ENCODE assay signal across 1 cellular context in genomic region chr1:64911326-64911725, GRCh38.
TF ChIP-seq lines count a peak whose summit lies in the region.

No MANE protein-coding gene starts in this region.

TF ChIP-seq in HepG2, 621 proteins besides CTCF, POLR2A, EP300 and RAD21:
- no peak for TF ChIP-seq BCL6 (CRISPR knock-in tag; IDR thresholded peaks at IDR 0.05)
TF ChIP-seq in HepG2: peak in this region for 0.
